1 cellular context compared by ENCODE assay signal in genomic region chr19:48393196-48393558, GRCh38.
TF ChIP-seq lines count a peak whose summit lies in the region.

No MANE protein-coding gene starts in this region.

TF ChIP-seq in H1, 55 proteins besides CTCF, POLR2A, EP300 and RAD21:
- TF ChIP-seq ATF3 (IDR thresholded peaks at IDR 0.05; ENCODE audit: insufficient read depth, low read depth, low read length) (no peak), CHD2 (IDR thresholded peaks at IDR 0.05; ENCODE audit: low read length) (no peak), BRCA1 (IDR thresholded peaks at IDR 0.05; ENCODE audit: low read depth, low read length) (no peak), SIRT6 (IDR thresholded peaks at IDR 0.05; ENCODE audit: low read length) (no peak), CTBP2 (IDR thresholded peaks at IDR 0.05; ENCODE audit: borderline replicate concordance, insufficient read depth, insufficient read length, low read length) (no peak), CHD1 (IDR thresholded peaks at IDR 0.05; ENCODE audit: low read depth, low read length) (no peak), SIX5 (IDR thresholded peaks at IDR 0.05; ENCODE audit: low read depth, low read length) (no peak), CEBPB (IDR thresholded peaks at IDR 0.05; ENCODE audit: low read depth, low read length) (no peak), JUN (IDR thresholded peaks at IDR 0.05; ENCODE audit: low read depth, low read length) (no peak), EZH2 (IDR thresholded peaks at IDR 0.05; ENCODE audit: low read depth, low read length, severe bottlenecking) (no peak), SRF (IDR thresholded peaks at IDR 0.05; ENCODE audit: low read depth, low read length) (no peak), SP2 (IDR thresholded peaks at IDR 0.05; ENCODE audit: low read length) (no peak), HDAC2 (IDR thresholded peaks at IDR 0.05; ENCODE audit: borderline replicate concordance in 1 of 2, low read depth in 2 of 2, low read length in 2 of 2) (no peak), MAX (IDR thresholded peaks at IDR 0.05) (no peak)
TF ChIP-seq in H1: peak in this region for 0.
